In genomic region chr16:67246081-67246944, GRCh38 we compare ENCODE assay signal across 8 cellular contexts. TPM values are rescaled to one million over a fixed set of nuclear protein-coding genes. Genes with fewer than 3 reads are reported as not detected.
DNase-seq lines count a peak whose midpoint lies in the region; ATAC-seq lines count a peak whose summit lies in the region.

No MANE protein-coding gene starts in this region.

- DNase-seq in NCI-H2171 treated with DMSO at 0.1 percent for 48 hours (lab: John Stamatoyannopoulos, UW) (peak; percentile 44), NCI-H2171 (lab: John Stamatoyannopoulos, UW) (no peak), NCI-H748 (lab: John Stamatoyannopoulos, UW; ENCODE audit: unreplicated experiment) (peak; percentile 88), activated T-cell treated with anti-CD3 and anti-CD28 coated beads for 1 hour (ENCODE audit: low read depth) (peak; percentile 27), epithelial cell of prostate (ENCODE audit: low read depth, low spot score) (no peak), mucosa of gallbladder (ENCODE audit: low spot score) (peak; percentile 85)

- H3K9ac ChIP-seq in subcutaneous abdominal adipose tissue (ENCODE audit: low read length in 5 of 5), result peak overlapping the region; percentile 48 to 83 (median 81)

- peaks cover 0 to 8% (median 0%) of the 10 kb centered on the region in 5 donors for H3K27me3 ChIP-seq in subcutaneous abdominal adipose tissue (ENCODE audit: control insufficient read depth in 5 of 5, insufficient read depth in 4 of 5, low read length in 5 of 5)

- H3K27ac ChIP-seq in epithelial cell of prostate (peak overlapping the region; percentile 95), subcutaneous abdominal adipose tissue (ENCODE audit: low read depth, low read length) (peak overlapping the region; percentile 97)

- peak overlapping the region; percentile 79 to 91 (median 85) for H3K4me3 ChIP-seq in subcutaneous abdominal adipose tissue (ENCODE audit: low read depth in 1 of 5, low read length in 5 of 5)

- peaks cover 29 to 78% (median 76%) of the 10 kb centered on the region in 5 donors for H3K4me1 ChIP-seq in subcutaneous abdominal adipose tissue (ENCODE audit: control insufficient read depth in 5 of 5, insufficient read depth in 5 of 5, low read length in 5 of 5)

- no peaks in the 10 kb centered on the region for H3K36me3 ChIP-seq in subcutaneous abdominal adipose tissue (ENCODE audit: control insufficient read depth in 5 of 5, insufficient read depth in 5 of 5, low read length in 5 of 5)

- ATAC-seq in HG02943 (IDR thresholded peaks at IDR 0.05; ENCODE audit: low read depth, unreplicated experiment), result peak; percentile 27

- H3K9me3 ChIP-seq in subcutaneous abdominal adipose tissue (ENCODE audit: control insufficient read depth in 5 of 5, low read length in 5 of 5), result no peaks in the 10 kb centered on the region

RNA-seq across cellular contexts. Expression of gene FHOD1, which starts 1.0 kb away (rescaled TPM):
- 46.4 TPM for total RNA-seq in mucosa of gallbladder

RNA-seq across cellular contexts. Expression of gene SLC9A5, which starts 2.5 kb away (rescaled TPM):
- total RNA-seq in mucosa of gallbladder, result 3.2 TPM

RNA-seq across cellular contexts. Expression of gene TMEM208, which starts 19.4 kb away (rescaled TPM):
- total RNA-seq in mucosa of gallbladder, result 46.9 TPM

RNA-seq across cellular contexts. Expression of gene PLEKHG4, which starts 33.0 kb away (rescaled TPM):
- 6.7 TPM for total RNA-seq in mucosa of gallbladder

RNA-seq across cellular contexts. Expression of gene ELMO3, which starts 47.4 kb away (rescaled TPM):
- 68.3 TPM for total RNA-seq in mucosa of gallbladder

Comparison
In these comparisons a context has a peak if more than half of its experiments do, and no peak if none do; other contexts are left out.
1. DNase-seq: peak in NCI-H2171 treated with DMSO at 0.1 percent for 48 hours (single experiment), NCI-H748 (single experiment), activated T-cell treated with anti-CD3 and anti-CD28 coated beads for 1 hour (single experiment) and mucosa of gallbladder (single experiment); none in NCI-H2171 (single experiment) and epithelial cell of prostate (single experiment).